ENCODE assay signal across 8 cellular contexts in genomic region chr10:27998954-27999275, GRCh38. TPM values are rescaled to one million over a fixed set of nuclear protein-coding genes. Genes with fewer than 3 reads are reported as not detected.
DNase-seq lines count a peak whose midpoint lies in the region; ATAC-seq and TF ChIP-seq lines count a peak whose summit lies in the region.

A gene with protein sequence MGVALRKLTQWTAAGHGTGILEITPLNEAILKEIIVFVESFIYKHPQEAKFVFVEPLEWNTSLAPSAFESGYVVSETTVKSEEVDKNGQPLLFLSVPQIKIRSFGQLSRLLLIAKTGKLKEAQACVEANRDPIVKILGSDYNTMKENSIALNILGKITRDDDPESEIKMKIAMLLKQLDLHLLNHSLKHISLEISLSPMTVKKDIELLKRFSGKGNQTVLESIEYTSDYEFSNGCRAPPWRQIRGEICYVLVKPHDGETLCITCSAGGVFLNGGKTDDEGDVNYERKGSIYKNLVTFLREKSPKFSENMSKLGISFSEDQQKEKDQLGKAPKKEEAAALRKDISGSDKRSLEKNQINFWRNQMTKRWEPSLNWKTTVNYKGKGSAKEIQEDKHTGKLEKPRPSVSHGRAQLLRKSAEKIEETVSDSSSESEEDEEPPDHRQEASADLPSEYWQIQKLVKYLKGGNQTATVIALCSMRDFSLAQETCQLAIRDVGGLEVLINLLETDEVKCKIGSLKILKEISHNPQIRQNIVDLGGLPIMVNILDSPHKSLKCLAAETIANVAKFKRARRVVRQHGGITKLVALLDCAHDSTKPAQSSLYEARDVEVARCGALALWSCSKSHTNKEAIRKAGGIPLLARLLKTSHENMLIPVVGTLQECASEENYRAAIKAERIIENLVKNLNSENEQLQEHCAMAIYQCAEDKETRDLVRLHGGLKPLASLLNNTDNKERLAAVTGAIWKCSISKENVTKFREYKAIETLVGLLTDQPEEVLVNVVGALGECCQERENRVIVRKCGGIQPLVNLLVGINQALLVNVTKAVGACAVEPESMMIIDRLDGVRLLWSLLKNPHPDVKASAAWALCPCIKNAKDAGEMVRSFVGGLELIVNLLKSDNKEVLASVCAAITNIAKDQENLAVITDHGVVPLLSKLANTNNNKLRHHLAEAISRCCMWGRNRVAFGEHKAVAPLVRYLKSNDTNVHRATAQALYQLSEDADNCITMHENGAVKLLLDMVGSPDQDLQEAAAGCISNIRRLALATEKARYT (minus strand): TSS chr10:27999079. CDS start chr10:27995142, 3,937 bp downstream.

- H3K36me3 ChIP-seq in Loucy (ENCODE audit: insufficient read depth, low read length): no peaks in the 10 kb centered on the region
- no peaks in the 10 kb centered on the region for H3K36me3 ChIP-seq in neural cell (ENCODE audit: insufficient read depth, low read length)

- H3K4me1 ChIP-seq in Loucy (ENCODE audit: insufficient read depth, low read length, poor library complexity, severe bottlenecking): peaks cover 14% of the 10 kb centered on the region

- peak within 1 kb of the TSS; percentile 89 to 91 for H3K4me3 Mint-ChIP-seq in effector memory CD8-positive, alpha-beta T cell

- H3K4me2 ChIP-seq in Loucy (ENCODE audit: low read depth, low read length, poor library complexity, severe bottlenecking) (peak within 1 kb of the TSS; percentile 76), neural cell (ENCODE audit: low read length) (peak within 1 kb of the TSS; percentile 82)

- H2AFZ ChIP-seq in Loucy (ENCODE audit: low read length): peak within 1 kb of the TSS; percentile 99
- peak within 1 kb of the TSS; percentile 38 for H2AFZ ChIP-seq in neural cell (ENCODE audit: low read depth, low read length)

- no peaks in the 10 kb centered on the region for H3K36me3 Mint-ChIP-seq in effector memory CD8-positive, alpha-beta T cell (ENCODE audit: insufficient read depth)

- DNase-seq in AG10803 (ENCODE audit: low read depth) (no peak), NCI-H510A (lab: John Stamatoyannopoulos, UW) (no peak)
- DNase-seq in effector memory CD8-positive, alpha-beta T cell: no peak

- H3K27ac ChIP-seq in neural cell (ENCODE audit: low read length): no peak within 1 kb of the TSS

- peak within 1 kb of the TSS; percentile 45 to 72 for H3K27ac Mint-ChIP-seq in effector memory CD8-positive, alpha-beta T cell

- no peak for TF ChIP-seq EP300 in neural cell (conservative IDR thresholded peaks at IDR 0.05; ENCODE audit: poor library complexity, severe bottlenecking)

- TF ChIP-seq RAD21 in neural cell (conservative IDR thresholded peaks at IDR 0.05): no peak

- peaks cover 64 to 83% of the 10 kb centered on the region in 2 donors for H3K27me3 Mint-ChIP-seq in effector memory CD8-positive, alpha-beta T cell

- H3K9me3 Mint-ChIP-seq in effector memory CD8-positive, alpha-beta T cell: no peaks in the 10 kb centered on the region

- H3K9ac ChIP-seq in Loucy (ENCODE audit: low read depth, low read length, poor library complexity, severe bottlenecking) (peak within 1 kb of the TSS; percentile 88), neural cell (ENCODE audit: low read length) (peak within 1 kb of the TSS; percentile 53)

- H3K9me3 ChIP-seq in Loucy (ENCODE audit: insufficient read depth, low read depth, low read length): no peaks in the 10 kb centered on the region
- no peaks in the 10 kb centered on the region for H3K9me3 ChIP-seq in neural cell (ENCODE audit: low read length)

- H3K27me3 ChIP-seq in Loucy (ENCODE audit: insufficient read depth, low read length, poor library complexity, severe bottlenecking) (no peaks in the 10 kb centered on the region), neural cell (ENCODE audit: insufficient read depth, low read depth, low read length) (peaks cover 34% of the 10 kb centered on the region)

- TF ChIP-seq CTCF in AG10803 (conservative IDR thresholded peaks at IDR 0.05; ENCODE audit: low read length) (no peak), Loucy (conservative IDR thresholded peaks at IDR 0.05; ENCODE audit: low read length) (no peak), neural cell (IDR thresholded peaks at IDR 0.05; ENCODE audit: poor library complexity, severe bottlenecking) (no peak)

- peaks cover 12 to 18% of the 10 kb centered on the region in 2 donors for H3K4me1 Mint-ChIP-seq in effector memory CD8-positive, alpha-beta T cell (ENCODE audit: low read depth in 2 of 2)

- H3F3A ChIP-seq in Loucy (ENCODE audit: low read depth) (no peaks in the 10 kb centered on the region; the same call in 1 of the 2 replicates), neural cell (ENCODE audit: insufficient read depth, low read length, poor library complexity, severe bottlenecking) (no peaks in the 10 kb centered on the region)

- H4K20me1 ChIP-seq in Loucy (ENCODE audit: insufficient read depth, low read length, poor library complexity, severe bottlenecking) (no peaks in the 10 kb centered on the region), neural cell (ENCODE audit: insufficient read depth) (no peaks in the 10 kb centered on the region)

- ATAC-seq in effector memory CD8-positive, alpha-beta T cell (replicated peaks): no peak
- no peak for ATAC-seq in HG02798 (IDR thresholded peaks at IDR 0.05; ENCODE audit: poor library complexity, unreplicated experiment)
- no peak for ATAC-seq in GM21423 (IDR thresholded peaks at IDR 0.05; ENCODE audit: unreplicated experiment)
- no peak for ATAC-seq in HG03571 (IDR thresholded peaks at IDR 0.05; ENCODE audit: unreplicated experiment)

- H3K9me2 ChIP-seq in Loucy (replicated peaks; ENCODE audit: low read depth, low read length) (no peaks in the 10 kb centered on the region), neural cell (ENCODE audit: insufficient read depth, low read length) (no peaks in the 10 kb centered on the region)

- H3K4me3 ChIP-seq in AG10803 (ENCODE audit: low read length): peak within 1 kb of the TSS; percentile 68
- H3K4me3 ChIP-seq in Loucy (ENCODE audit: low read length, poor library complexity, severe bottlenecking): peak within 1 kb of the TSS; percentile 88
- H3K4me3 ChIP-seq in neural cell (ENCODE audit: low read length): peak within 1 kb of the TSS; percentile 78

- H3K79me2 ChIP-seq in Loucy (ENCODE audit: insufficient read depth, low read length) (no peaks in the 10 kb centered on the region), neural cell (replicated peaks; ENCODE audit: insufficient read depth, low read length) (no peaks in the 10 kb centered on the region)

TF ChIP-seq in neural cell, 6 proteins besides CTCF, POLR2A, EP300 and RAD21:
- no peak for TF ChIP-seq EZH2 (IDR thresholded peaks at IDR 0.05; ENCODE audit: borderline replicate concordance, insufficient read depth, low read length, poor library complexity, severe bottlenecking)
- no peak for TF ChIP-seq REST (IDR thresholded peaks at IDR 0.05; ENCODE audit: borderline replicate concordance)
- no peak for TF ChIP-seq TAF1 (IDR thresholded peaks at IDR 0.05; ENCODE audit: low read depth)

RNA-seq across cellular contexts. Expression of the gene that starts here (rescaled TPM):
- polyA plus RNA-seq in neural cell: not detected in 2 replicates
- 0.24 and 0.93 TPM in 2 replicates for polyA minus RNA-seq in neural cell
